In the genomic region with DNA sequence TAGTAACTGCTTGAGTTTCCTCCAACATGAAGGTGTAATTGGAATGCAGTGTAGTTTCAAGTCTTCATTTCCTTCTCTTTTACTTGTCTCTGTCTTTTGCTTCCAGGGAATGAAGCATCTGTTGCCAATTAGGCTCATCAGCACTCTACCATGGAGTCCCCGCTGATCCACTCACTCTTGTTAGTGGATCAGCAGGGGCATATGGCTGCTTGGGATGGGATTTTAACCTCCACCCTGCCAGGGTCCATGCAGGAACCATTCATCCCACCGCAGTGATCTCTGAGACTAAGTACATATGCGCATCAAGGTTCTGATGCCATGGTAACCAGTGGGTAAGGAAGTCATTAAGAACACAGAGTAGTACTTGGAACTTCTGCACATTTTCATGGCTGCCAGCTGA, we compare ENCODE assay signal across 13 cellular contexts.
"Had no signal": no experiment of that assay in that cellular context is flagged by ENCODE, and none has a peak within 500 bp of the region (broad histone marks: within the 10 kb centered on the region; RNA-seq: fewer than 3 reads in every experiment).

No MANE protein-coding gene starts in this region.

- H3K4me3 ChIP-seq: heart right ventricle, lung, pancreas, thoracic aorta, upper lobe of right lung had no signal

- H3K27ac ChIP-seq: heart right ventricle, pancreas, thoracic aorta, upper lobe of right lung had no signal

- ATAC-seq: heart right ventricle, left colon, pancreas, upper lobe of right lung had no signal

- H3K36me3 ChIP-seq: heart right ventricle, pancreas, thoracic aorta, upper lobe of right lung had no signal

- DNase-seq: activated CD4-positive, alpha-beta T cell treated with anti-CD3 and anti-CD28 coated beads, Interleukin-2, amount 50 U/mL, for 1 hour; activated CD4-positive, CD25-positive, alpha-beta regulatory T cell; activated naive CD4-positive, alpha-beta T cell; activated naive CD8-positive, alpha-beta T cell treated with anti-CD3 and anti-CD28 coated beads, Interleukin-2, amount 10 ng/mL, durations not matched to agents 7 days and 5 days; effector memory CD4-positive, alpha-beta T cell; heart right ventricle; left colon; pancreas; stimulated activated CD4-positive, alpha-beta T cell treated with anti-CD3 and anti-CD28 coated beads, Interleukin-12 subunit alpha, Interleukin-12 subunit beta, amount 100 ng/mL, for 4 hours; stimulated activated CD4-positive, alpha-beta T cell treated with anti-CD3 and anti-CD28 coated beads, Interleukin-2, amount 100 ng/mL, for 24 hours; upper lobe of right lung had no signal

- H3K27me3 ChIP-seq: heart right ventricle, pancreas, upper lobe of right lung had no signal

- H3K4me1 ChIP-seq: heart right ventricle, pancreas, upper lobe of right lung had no signal

- H3K9me3 ChIP-seq: pancreas, upper lobe of right lung had no signal
